Comparison of ENCODE assay signal across 8 cellular contexts in genomic region chr4:87073187-87073569, GRCh38.
A peak's percentile ranks its signal among the peaks of the same experiment; 100 is the strongest.
DNase-seq lines count a peak whose midpoint lies in the region; ATAC-seq and TF ChIP-seq lines count a peak whose summit lies in the region.

No MANE protein-coding gene starts in this region.

- H3K36me3 Mint-ChIP-seq in stimulated activated naive CD8-positive, alpha-beta T cell treated with anti-CD3 and anti-CD28 coated beads, Interleukin-15, Interleukin-2, amounts not matched to agents 100 ng/mL and 50 ng/mL, for 24 hours (ENCODE audit: low read depth) = peaks cover 11% of the 10 kb centered on the region
- peaks cover 4% of the 10 kb centered on the region for H3K36me3 Mint-ChIP-seq in nephron (ENCODE audit: low read depth)

- no peak for DNase-seq in stimulated activated naive CD8-positive, alpha-beta T cell treated with anti-CD3 and anti-CD28 coated beads, Interleukin-15, Interleukin-2, amounts not matched to agents 100 U/mL and 50 U/mL, for 24 hours
- DNase-seq in NCI-H146 treated with DMSO at 0.1 percent for 48 hours (lab: John Stamatoyannopoulos, UW; ENCODE audit: unreplicated experiment) (no peak), activated gamma-delta T cell (lab: John Stamatoyannopoulos, UW) (no peak), SKM-1 treated with dmso at 0.1 percent for 144 hours (lab: John Stamatoyannopoulos, UW; ENCODE audit: unreplicated experiment) (no peak)

- H3K27me3 Mint-ChIP-seq in stimulated activated naive CD8-positive, alpha-beta T cell treated with anti-CD3 and anti-CD28 coated beads, Interleukin-15, Interleukin-2, amounts not matched to agents 100 ng/mL and 50 ng/mL, for 24 hours = no peaks in the 10 kb centered on the region
- no peaks in the 10 kb centered on the region for H3K27me3 Mint-ChIP-seq in nephron (ENCODE audit: low read depth)

- H3K4me1 Mint-ChIP-seq in stimulated activated naive CD8-positive, alpha-beta T cell treated with anti-CD3 and anti-CD28 coated beads, Interleukin-15, Interleukin-2, amounts not matched to agents 100 ng/mL and 50 ng/mL, for 24 hours (ENCODE audit: low read depth) = peaks cover 53% of the 10 kb centered on the region
- H3K4me1 Mint-ChIP-seq in nephron = peaks cover 39% of the 10 kb centered on the region

- peak overlapping the region; percentile 84 for H3K27ac Mint-ChIP-seq in stimulated activated naive CD8-positive, alpha-beta T cell treated with anti-CD3 and anti-CD28 coated beads, Interleukin-15, Interleukin-2, amounts not matched to agents 100 ng/mL and 50 ng/mL, for 24 hours
- H3K27ac Mint-ChIP-seq in nephron = peak overlapping the region; percentile 43 to 75 (median 65)

- no peaks in the 10 kb centered on the region for H3K9me3 Mint-ChIP-seq in stimulated activated naive CD8-positive, alpha-beta T cell treated with anti-CD3 and anti-CD28 coated beads, Interleukin-15, Interleukin-2, amounts not matched to agents 100 ng/mL and 50 ng/mL, for 24 hours
- no peaks in the 10 kb centered on the region for H3K9me3 Mint-ChIP-seq in nephron

- H3K4me3 Mint-ChIP-seq in stimulated activated naive CD8-positive, alpha-beta T cell treated with anti-CD3 and anti-CD28 coated beads, Interleukin-15, Interleukin-2, amounts not matched to agents 100 ng/mL and 50 ng/mL, for 24 hours = peak overlapping the region; percentile 71
- peak overlapping the region in 2 of 3 experiments; percentile 14 to 26 for H3K4me3 Mint-ChIP-seq in nephron

- TF ChIP-seq CTCF in VCaP (conservative IDR thresholded peaks at IDR 0.05) (no peak), nephron (IDR thresholded peaks at IDR 0.05; ENCODE audit: unreplicated experiment in 3 of 3) (no peak)

- ATAC-seq in stimulated activated naive CD8-positive, alpha-beta T cell treated with anti-CD3 and anti-CD28 coated beads, Interleukin-15, Interleukin-2, amounts not matched to agents 100 U/mL and 50 U/mL, for 24 hours = no peak
- ATAC-seq in HG03045 (IDR thresholded peaks at IDR 0.05; ENCODE audit: unreplicated experiment) = peak; percentile 21

- peak overlapping the region; percentile 97 for H3K27ac ChIP-seq in VCaP
